10 cellular contexts compared by ENCODE assay signal in genomic region chr9:111839387-111839786, GRCh38. TPM values are rescaled to one million over a fixed set of nuclear protein-coding genes. Genes with fewer than 3 reads are reported as not detected.
A peak's percentile ranks its signal among the peaks of the same experiment; 100 is the strongest.
DNase-seq lines count a peak whose midpoint lies in the region; ATAC-seq and TF ChIP-seq lines count a peak whose summit lies in the region.
"Had no signal": no experiment of that assay in that cellular context is flagged by ENCODE, and none has a peak within 500 bp of the region (broad histone marks: within the 10 kb centered on the region; RNA-seq: fewer than 3 reads in every experiment).

No MANE protein-coding gene starts in this region.

- H3K36me3 ChIP-seq in fibroblast of lung (ENCODE audit: control insufficient read depth, insufficient read depth, low read length), result no peaks in the 10 kb centered on the region
- no peaks in the 10 kb centered on the region for H3K36me3 ChIP-seq in MG63

- H3K4me3 ChIP-seq in AG10803 (ENCODE audit: low read length) (no peak overlapping the region), fibroblast of lung (replicated peaks in 1 of 4; ENCODE audit: control extremely low read depth in 1 of 4, insufficient read depth in 1 of 4, low read depth in 3 of 4, low read length in 4 of 4) (no peak overlapping the region), MG63 (no peak overlapping the region)

- no peak for TF ChIP-seq CTCF in AG10803 (conservative IDR thresholded peaks at IDR 0.05; ENCODE audit: low read length)
- no peak for TF ChIP-seq CTCF in fibroblast of lung (conservative IDR thresholded peaks at IDR 0.05 in 1 of 2, IDR thresholded peaks at IDR 0.05 in 1 of 2; ENCODE audit: low read depth in 1 of 2, low read length in 2 of 2)

- H3K9me3 ChIP-seq in fibroblast of lung (ENCODE audit: control insufficient read depth, insufficient read depth, low read depth, low read length), result no peaks in the 10 kb centered on the region
- peaks cover 6% of the 10 kb centered on the region; the same call in 1 of the 2 replicates for H3K9me3 ChIP-seq in MG63

- no peak overlapping the region for H2AFZ ChIP-seq in fibroblast of lung (ENCODE audit: low read length)

- H3K36me3 Mint-ChIP-seq in immature natural killer cell, result no peaks in the 10 kb centered on the region

- peaks cover 8% of the 10 kb centered on the region for H3K4me1 ChIP-seq in fibroblast of lung (ENCODE audit: control insufficient read depth, extremely low read depth, insufficient read depth, low read length)

- no peak overlapping the region for H3K27ac Mint-ChIP-seq in immature natural killer cell

- H3K4me1 Mint-ChIP-seq in immature natural killer cell, result no peaks in the 10 kb centered on the region

- H3K27ac ChIP-seq in fibroblast of lung (ENCODE audit: insufficient read depth, low read length), result peak overlapping the region; percentile 46

- ATAC-seq in GM18868 (IDR thresholded peaks at IDR 0.05; ENCODE audit: unreplicated experiment), result peak; percentile 77
- peak; percentile 73 for ATAC-seq in HG03439 (IDR thresholded peaks at IDR 0.05; ENCODE audit: unreplicated experiment)
- ATAC-seq in GM21737 (IDR thresholded peaks at IDR 0.05; ENCODE audit: unreplicated experiment), result no peak

- DNase-seq in AG10803 (ENCODE audit: low read depth) (peak; percentile 66), fibroblast of lung (ENCODE audit: low read depth in 2 of 2) (peak; percentile 12 to 63), immature natural killer cell (no peak), erythroblast (lab: John Stamatoyannopoulos, UW) (no peak), MG63 (no peak)
- DNase-seq: activated effector memory CD4-positive, alpha-beta T cell treated with anti-CD3 and anti-CD28 coated beads, Interleukin-2, amount 50 U/mL, for 16 hours; DMS 273 treated with DMSO at 0.1 percent for 48 hours had no signal

- peaks cover 0 to 7% (median 5%) of the 10 kb centered on the region in 3 donors for H3K27me3 Mint-ChIP-seq in immature natural killer cell (ENCODE audit: low read depth in 3 of 3)

- H4K20me1 ChIP-seq in fibroblast of lung (ENCODE audit: control insufficient read depth, extremely low read depth, insufficient read depth, low read length), result no peaks in the 10 kb centered on the region

- no peak for TF ChIP-seq POLR2A in erythroblast (IDR thresholded peaks at IDR 0.05; ENCODE audit: low read length)

- H3K79me2 ChIP-seq in fibroblast of lung (ENCODE audit: control insufficient read depth, insufficient read depth, low read length), result no peaks in the 10 kb centered on the region

- no peak overlapping the region for H3K4me3 Mint-ChIP-seq in immature natural killer cell

- H3K9me3 Mint-ChIP-seq in immature natural killer cell, result no peaks in the 10 kb centered on the region

- no peaks in the 10 kb centered on the region for H3K27me3 ChIP-seq in fibroblast of lung (ENCODE audit: control insufficient read depth, insufficient read depth, low read length)
- no peaks in the 10 kb centered on the region for H3K27me3 ChIP-seq in MG63

- no peak overlapping the region for H3K9ac ChIP-seq in fibroblast of lung (ENCODE audit: insufficient read depth, low read length)

- H3K4me2 ChIP-seq in fibroblast of lung (ENCODE audit: extremely low read depth, insufficient read depth, low read length), result peak overlapping the region; percentile 65

RNA-seq across cellular contexts. Expression of gene SHOC1, which starts 44.6 kb away (rescaled TPM):
- total RNA-seq in fibroblast of lung, result under 0.01 TPM in 2 replicates
- 0.02 and 0.11 TPM in 2 replicates for polyA plus RNA-seq in fibroblast of lung
- 0.13 TPM in 1 of 2 replicates, not detected in the other for polyA plus RNA-seq in fibroblast of lung (2012)
- not detected in 2 replicates for polyA minus RNA-seq in fibroblast of lung (ENCODE audit: low replicate concordance)
- not detected for polyA plus RNA-seq in immature natural killer cell
- not detected in 2 replicates for total RNA-seq in MG63 (2014; rRNA removed; shearing (Covaris generic); ENCODE audit: low replicate concordance)

RNA-seq across cellular contexts. Expression of gene UGCG, which starts 57.2 kb away (rescaled TPM):
- total RNA-seq in fibroblast of lung, result 90.7 and 143 TPM in 2 replicates
- 117 and 260 TPM in 2 replicates for polyA plus RNA-seq in fibroblast of lung
- 55.0 and 121 TPM in 2 replicates for polyA plus RNA-seq in fibroblast of lung (2012)
- 10.1 and 27.7 TPM in 2 replicates for polyA minus RNA-seq in fibroblast of lung (ENCODE audit: low replicate concordance)
- polyA plus RNA-seq in immature natural killer cell, result 1 to 10 TPM; 3.0 to 7.1 (median 6.8) TPM
- 35.9 and 48.5 TPM in 2 replicates for total RNA-seq in MG63 (2014; rRNA removed; shearing (Covaris generic); ENCODE audit: low replicate concordance)

Comparison
In these comparisons a context has a peak if more than half of its experiments do, and no peak if none do; other contexts are left out.
1. DNase-seq: peak in AG10803 (single experiment) and fibroblast of lung (2 of 2); none in immature natural killer cell (0 of 3), erythroblast (0 of 2) and MG63 (single experiment).